Comparison of ENCODE assay signal across 11 cellular contexts in the genomic region with DNA sequence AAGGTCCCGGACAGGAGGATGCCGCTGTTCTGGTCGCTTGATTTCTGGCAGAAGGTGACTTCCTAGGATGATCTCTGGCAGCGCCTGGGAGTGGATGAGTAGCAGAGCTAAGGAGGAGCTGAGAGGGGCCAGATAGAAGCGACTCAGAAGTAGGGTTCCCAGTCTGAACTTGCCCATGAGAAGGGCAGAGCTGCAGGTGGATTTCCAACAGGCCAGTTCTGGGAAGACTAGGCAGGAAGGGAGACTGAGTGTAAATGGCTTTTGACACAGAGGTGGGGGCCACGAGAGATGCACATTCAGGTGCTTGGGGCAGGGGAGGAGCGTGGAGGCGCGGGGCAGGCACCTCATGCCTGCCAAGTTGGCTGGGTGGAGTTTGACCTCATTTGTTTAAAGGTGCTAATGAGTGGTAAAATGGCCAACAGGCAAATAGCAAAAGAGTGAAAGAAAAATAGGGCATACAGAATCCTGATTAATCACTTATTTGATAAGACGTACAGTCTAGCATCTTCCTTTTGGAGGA. TPM values are rescaled to one million over a fixed set of nuclear protein-coding genes. Genes with fewer than 3 reads are reported as not detected.
DNase-seq lines count a peak whose midpoint lies in the region; ATAC-seq and TF ChIP-seq lines count a peak whose summit lies in the region.
"Had no signal": no experiment of that assay in that cellular context is flagged by ENCODE, and none has a peak within 500 bp of the region (broad histone marks: within the 10 kb centered on the region; RNA-seq: fewer than 3 reads in every experiment).

No MANE protein-coding gene starts in this region.

- H3K9ac ChIP-seq in SK-N-SH = no peak overlapping the region

- H3K27me3 ChIP-seq in CD4-positive, CD25-positive, alpha-beta regulatory T cell (ENCODE audit: control insufficient read depth, insufficient read depth, low read length) = no peaks in the 10 kb centered on the region
- no peaks in the 10 kb centered on the region for H3K27me3 ChIP-seq in SK-N-SH (ENCODE audit: insufficient read depth)

- peaks cover 35% of the 10 kb centered on the region for H3K36me3 ChIP-seq in CD4-positive, CD25-positive, alpha-beta regulatory T cell (ENCODE audit: control insufficient read depth, insufficient read depth, low read length)
- peaks cover 15 to 59% of the 10 kb centered on the region in 2 experiments for H3K36me3 ChIP-seq in SK-N-SH (replicated peaks in 1 of 2; ENCODE audit: control insufficient read depth in 1 of 2, insufficient read depth in 2 of 2, low read length in 1 of 2)

- H3K4me3 ChIP-seq in CD4-positive, CD25-positive, alpha-beta regulatory T cell (ENCODE audit: low read depth, low read length) = no peak overlapping the region
- H3K4me3 ChIP-seq in SK-N-SH (ENCODE audit: low read depth in 2 of 2, low read length in 1 of 2) = no peak overlapping the region
- H3K4me3 ChIP-seq: GM23338 had no signal

- TF ChIP-seq CTCF in SK-N-SH (IDR thresholded peaks at IDR 0.05) = no peak

- H3K9me3 Mint-ChIP-seq in CD4-positive, CD25-positive, alpha-beta regulatory T cell = no peaks in the 10 kb centered on the region

- H3K27ac Mint-ChIP-seq in CD4-positive, CD25-positive, alpha-beta regulatory T cell = peak overlapping the region in 2 of 3 donors; percentile 44 to 88
- H3K27ac Mint-ChIP-seq: GM23338 had no signal

- no peak for ATAC-seq in CD4-positive, CD25-positive, alpha-beta regulatory T cell (ENCODE audit: low read depth in 2 of 2)
- ATAC-seq in GM19455 (IDR thresholded peaks at IDR 0.05; ENCODE audit: unreplicated experiment) (peak; percentile 5), esophagus mucosa (peak; percentile 77)

- no peaks in the 10 kb centered on the region for H3F3A ChIP-seq in SK-N-SH (replicated peaks; ENCODE audit: insufficient read depth)

- H3K36me3 Mint-ChIP-seq in CD4-positive, CD25-positive, alpha-beta regulatory T cell = peaks cover 29% of the 10 kb centered on the region

- H3K4me2 ChIP-seq in SK-N-SH = no peak overlapping the region
- H3K4me2 ChIP-seq: GM23338 had no signal

- TF ChIP-seq RAD21 in SK-N-SH (IDR thresholded peaks at IDR 0.05; ENCODE audit: low read length) = no peak

- H3K4me1 Mint-ChIP-seq in CD4-positive, CD25-positive, alpha-beta regulatory T cell = peaks cover 43 to 74% (median 70%) of the 10 kb centered on the region in 4 donors

- H3K4me1 ChIP-seq in CD4-positive, CD25-positive, alpha-beta regulatory T cell (ENCODE audit: control insufficient read depth, insufficient read depth, low read length, poor library complexity, severe bottlenecking) = peaks cover 19% of the 10 kb centered on the region
- no peaks in the 10 kb centered on the region; a peak in 2 of 4 replicates for H3K4me1 ChIP-seq in SK-N-SH (ENCODE audit: control insufficient read depth in 1 of 2, insufficient read depth in 2 of 2, low read depth in 1 of 2, low read length in 1 of 2)

- H2AFZ ChIP-seq in SK-N-SH (ENCODE audit: low read depth) = no peak overlapping the region
- H2AFZ ChIP-seq: GM23338 had no signal

- CTCF ChIA-PET in SK-N-SH (lab: Yijun Ruan, JAX) = interaction anchor here (1.5 to 31.7 kb wide), 3 partner anchors 14 to 155 kb away, joined by 4 to 470 read pairs (median 5); no protein-coding TSS in a partner anchor

- TF ChIP-seq EP300 in SK-N-SH (IDR thresholded peaks at IDR 0.05; ENCODE audit: borderline replicate concordance in 1 of 2, low read depth in 1 of 2, low read length in 1 of 2) = no peak

- POLR2A ChIA-PET in SK-N-SH (lab: Yijun Ruan, JAX) = no interaction called here

- peak overlapping the region; percentile 30 for H3K27ac ChIP-seq in CD4-positive, CD25-positive, alpha-beta regulatory T cell (ENCODE audit: insufficient read depth, low read length, poor library complexity, severe bottlenecking)
- no peak overlapping the region for H3K27ac ChIP-seq in SK-N-SH (ENCODE audit: low read depth in 2 of 2, low read length in 1 of 2)

- H3K4me3 Mint-ChIP-seq in CD4-positive, CD25-positive, alpha-beta regulatory T cell = peak overlapping the region in 2 of 4 donors; percentile 37 to 49
- H3K4me3 Mint-ChIP-seq: GM23338 had no signal

- H3K79me2 ChIP-seq in SK-N-SH (ENCODE audit: insufficient read depth) = peaks cover 85% of the 10 kb centered on the region

- DNase-seq in CD4-positive, CD25-positive, alpha-beta regulatory T cell = no peak
- DNase-seq in NCI-H69 (lab: John Stamatoyannopoulos, UW) (peak; percentile 36), SK-N-SH (no peak), SKM-1 treated with dmso at 0.1 percent for 144 hours (lab: John Stamatoyannopoulos, UW; ENCODE audit: unreplicated experiment) (no peak), MV-4-11 (lab: John Stamatoyannopoulos, UW) (no peak)
- DNase-seq in stimulated activated CD4-positive, alpha-beta T cell treated with anti-CD3 and anti-CD28 coated beads, Interleukin-12 subunit alpha, Interleukin-12 subunit beta, amount 100 ng/mL, for 4 hours = no peak
- DNase-seq: NCI-H2029 had no signal

- no peaks in the 10 kb centered on the region for H3K27me3 Mint-ChIP-seq in CD4-positive, CD25-positive, alpha-beta regulatory T cell

- peaks cover 90% of the 10 kb centered on the region for H4K20me1 ChIP-seq in SK-N-SH (ENCODE audit: insufficient read depth)

- H3K9me3 ChIP-seq in CD4-positive, CD25-positive, alpha-beta regulatory T cell (ENCODE audit: control insufficient read depth in 2 of 2, low read length in 2 of 2) = no peaks in the 10 kb centered on the region
- H3K9me3 ChIP-seq in SK-N-SH = no peaks in the 10 kb centered on the region

- WGBS in SK-N-SH (ENCODE audit: low lambda C conversion rate) = 98% methylated on average over 10 of the region's 10 CpGs

- H3K9me2 ChIP-seq in SK-N-SH = no peaks in the 10 kb centered on the region

TF ChIP-seq in SK-N-SH, 30 proteins besides CTCF, POLR2A, EP300 and RAD21:
- TF ChIP-seq RFX5 (IDR thresholded peaks at IDR 0.05; ENCODE audit: low read length) = no peak
- TF ChIP-seq TEAD4 (IDR thresholded peaks at IDR 0.05; ENCODE audit: borderline replicate concordance, insufficient read depth) = no peak
- TF ChIP-seq ELF1 (IDR thresholded peaks at IDR 0.05) = no peak
- no peak for TF ChIP-seq FOXJ3 (CRISPR knock-in tag; IDR thresholded peaks at IDR 0.05)
- TF ChIP-seq, protein P1, sequence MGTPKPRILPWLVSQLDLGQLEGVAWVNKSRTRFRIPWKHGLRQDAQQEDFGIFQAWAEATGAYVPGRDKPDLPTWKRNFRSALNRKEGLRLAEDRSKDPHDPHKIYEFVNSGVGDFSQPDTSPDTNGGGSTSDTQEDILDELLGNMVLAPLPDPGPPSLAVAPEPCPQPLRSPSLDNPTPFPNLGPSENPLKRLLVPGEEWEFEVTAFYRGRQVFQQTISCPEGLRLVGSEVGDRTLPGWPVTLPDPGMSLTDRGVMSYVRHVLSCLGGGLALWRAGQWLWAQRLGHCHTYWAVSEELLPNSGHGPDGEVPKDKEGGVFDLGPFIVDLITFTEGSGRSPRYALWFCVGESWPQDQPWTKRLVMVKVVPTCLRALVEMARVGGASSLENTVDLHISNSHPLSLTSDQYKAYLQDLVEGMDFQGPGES (IDR thresholded peaks at IDR 0.05; ENCODE audit: low read depth, low read length) = no peak
- no peak for TF ChIP-seq SIN3A (IDR thresholded peaks at IDR 0.05; ENCODE audit: borderline replicate concordance, low read depth, low read length)
- TF ChIP-seq, protein P2, sequence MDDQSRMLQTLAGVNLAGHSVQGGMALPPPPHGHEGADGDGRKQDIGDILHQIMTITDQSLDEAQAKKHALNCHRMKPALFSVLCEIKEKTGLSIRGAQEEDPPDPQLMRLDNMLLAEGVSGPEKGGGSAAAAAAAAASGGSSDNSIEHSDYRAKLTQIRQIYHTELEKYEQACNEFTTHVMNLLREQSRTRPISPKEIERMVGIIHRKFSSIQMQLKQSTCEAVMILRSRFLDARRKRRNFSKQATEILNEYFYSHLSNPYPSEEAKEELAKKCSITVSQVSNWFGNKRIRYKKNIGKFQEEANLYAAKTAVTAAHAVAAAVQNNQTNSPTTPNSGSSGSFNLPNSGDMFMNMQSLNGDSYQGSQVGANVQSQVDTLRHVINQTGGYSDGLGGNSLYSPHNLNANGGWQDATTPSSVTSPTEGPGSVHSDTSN (IDR thresholded peaks at IDR 0.05) = no peak
- no peak for TF ChIP-seq CHD2 (IDR thresholded peaks at IDR 0.05; ENCODE audit: low read length, partially characterized antibody)
- no peak for TF ChIP-seq YY1 (IDR thresholded peaks at IDR 0.05; ENCODE audit: low read depth)
- no peak for TF ChIP-seq POLR2AphosphoS5 (IDR thresholded peaks at IDR 0.05; ENCODE audit: low read depth, low read length)
- no peak for TF ChIP-seq TCF12 (IDR thresholded peaks at IDR 0.05)
- TF ChIP-seq SMC3 (IDR thresholded peaks at IDR 0.05; ENCODE audit: low read depth, low read length) = no peak

RNA-seq across cellular contexts. Expression of a gene that starts 58.8 kb away (rescaled TPM):
- not detected for total RNA-seq in CD4-positive, CD25-positive, alpha-beta regulatory T cell
- under 1 TPM in 2 of 4 donors, not detected in 2; 0.06 to 0.32 TPM for polyA plus RNA-seq in CD4-positive, CD25-positive, alpha-beta regulatory T cell
- total RNA-seq in esophagus mucosa = not detected
- polyA plus RNA-seq in SK-N-SH (2012; rRNA removed) = not detected in 2 replicates
- not detected in 2 replicates for polyA plus RNA-seq in SK-N-SH (2012; cell fraction: cytosol; rRNA removed)
- polyA plus RNA-seq in SK-N-SH (2012; cell fraction: nucleus; rRNA removed) = not detected in 2 replicates
- total RNA-seq: GM23338, subcutaneous adipose tissue had no signal
- polyA plus RNA-seq: GM23338 had no signal

Comparison
In these comparisons a context has a peak if more than half of its experiments do, and no peak if none do; other contexts are left out.
1. ATAC-seq: peak in GM19455 (single experiment) and esophagus mucosa (single experiment); none in CD4-positive, CD25-positive, alpha-beta regulatory T cell (0 of 2).